In the genomic region with DNA sequence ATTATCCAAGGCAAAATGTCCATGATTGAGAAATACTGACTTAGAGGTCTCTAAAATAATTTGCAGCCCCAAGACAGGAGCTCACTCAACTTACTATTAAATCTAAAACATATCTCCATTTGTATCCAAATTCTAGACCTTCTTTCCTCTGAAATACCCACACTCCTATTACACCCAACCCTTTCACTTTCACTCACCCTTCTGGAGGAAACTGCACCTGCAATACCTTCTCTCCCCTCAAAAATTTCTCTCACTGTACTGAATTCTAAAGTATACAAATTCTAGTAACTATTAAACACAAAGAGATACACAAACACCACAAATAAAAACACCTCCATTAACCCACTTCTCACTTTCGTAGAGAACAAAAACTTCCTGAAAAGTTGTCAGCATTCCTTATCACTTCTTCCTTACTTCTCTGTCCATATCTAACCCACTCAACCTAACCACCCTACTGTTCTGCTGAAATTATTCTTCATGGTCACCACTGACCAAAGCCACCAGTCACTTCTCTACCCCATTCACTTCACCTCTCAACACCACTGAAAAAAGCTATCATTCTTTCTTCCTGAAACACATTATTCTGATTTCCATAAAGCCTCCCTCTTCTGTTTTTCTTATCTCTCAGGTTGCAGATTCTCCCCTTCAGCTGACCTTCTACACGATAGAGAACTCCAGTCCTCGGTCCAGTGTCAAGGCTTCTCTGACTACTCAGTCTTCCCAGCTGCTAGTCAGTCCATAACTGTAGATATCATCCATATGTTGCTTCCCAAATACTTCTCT, we compare ENCODE assay signal across 13 cellular contexts. TPM values are rescaled to one million over a fixed set of nuclear protein-coding genes. Genes with fewer than 3 reads are reported as not detected.
A peak's percentile ranks its signal among the peaks of the same experiment; 100 is the strongest.
DNase-seq lines count a peak whose midpoint lies in the region; ATAC-seq and TF ChIP-seq lines count a peak whose summit lies in the region.
"Had no signal": no experiment of that assay in that cellular context is flagged by ENCODE, and none has a peak within 500 bp of the region (broad histone marks: within the 10 kb centered on the region; RNA-seq: fewer than 3 reads in every experiment).

No MANE protein-coding gene starts in this region.

- WGBS in adrenal gland, 4 donors, result 56 to 58% (median 57%) methylated on average over 3 of the region's 3 CpGs

- no peak overlapping the region for H3K27ac Mint-ChIP-seq in activated CD8-positive, alpha-beta memory T cell treated with anti-CD3 and anti-CD28 coated beads, Interleukin-2, amount 10 ng/mL, durations not matched to agents 7 days and 5 days

- no peaks in the 10 kb centered on the region for H3K27me3 ChIP-seq in adrenal gland

- H3K9me3 ChIP-seq in adrenal gland (replicated peaks in 1 of 3), result no peaks in the 10 kb centered on the region

- H3K36me3 ChIP-seq in adrenal gland (replicated peaks in 1 of 2), result no peaks in the 10 kb centered on the region

- ATAC-seq in GM18867 (IDR thresholded peaks at IDR 0.05; ENCODE audit: unreplicated experiment), result peak; percentile 69
- ATAC-seq in GM21717 (IDR thresholded peaks at IDR 0.05; ENCODE audit: unreplicated experiment), result peak; percentile 79
- ATAC-seq in HG03378 (IDR thresholded peaks at IDR 0.05; ENCODE audit: unreplicated experiment), result peak; percentile 75
- no peak for ATAC-seq in activated CD8-positive, alpha-beta memory T cell treated with anti-CD3 and anti-CD28 coated beads, Interleukin-2, amount 10 ng/mL, durations not matched to agents 7 days and 5 days

- intact Hi-C loops in adrenal gland (cut with DNase I), result no loop called here

- peaks cover 21% of the 10 kb centered on the region for H3K4me1 Mint-ChIP-seq in activated CD8-positive, alpha-beta memory T cell treated with anti-CD3 and anti-CD28 coated beads, Interleukin-2, amount 10 ng/mL, durations not matched to agents 7 days and 5 days

- H3K4me1 ChIP-seq in adrenal gland (replicated peaks in 1 of 2), result peaks cover 0 to 38% of the 10 kb centered on the region in 2 donors

- TF ChIP-seq POLR2A in erythroblast (IDR thresholded peaks at IDR 0.05; ENCODE audit: low read length) (no peak), adrenal gland (IDR thresholded peaks at IDR 0.05) (no peak)

- DNase-seq in erythroblast (lab: John Stamatoyannopoulos, UW) (peak; percentile 19 to 57), NCI-H1930 (lab: John Stamatoyannopoulos, UW) (no peak), adrenal gland (no peak), GDM1 (lab: John Stamatoyannopoulos, UW) (no peak)
- DNase-seq in activated CD8-positive, alpha-beta memory T cell treated with anti-CD3 and anti-CD28 coated beads, Interleukin-2, amount 10 ng/mL, durations not matched to agents 7 days and 5 days, result no peak
- DNase-seq: activated T-cell treated with anti-CD3 and anti-CD28 coated beads, Interleukin-2, amount 50 U/mL, for 48 hours; islet precursor cell; NCI-H1694 treated with DMSO at 0.1 percent for 48 hours had no signal

- H3K9me3 Mint-ChIP-seq in activated CD8-positive, alpha-beta memory T cell treated with anti-CD3 and anti-CD28 coated beads, Interleukin-2, amount 10 ng/mL, durations not matched to agents 7 days and 5 days (ENCODE audit: low read depth), result no peaks in the 10 kb centered on the region

- TF ChIP-seq CTCF in adrenal gland (IDR thresholded peaks at IDR 0.05), result no peak

- H3K36me3 Mint-ChIP-seq in activated CD8-positive, alpha-beta memory T cell treated with anti-CD3 and anti-CD28 coated beads, Interleukin-2, amount 10 ng/mL, durations not matched to agents 7 days and 5 days, result peaks cover 46% of the 10 kb centered on the region

- no peak overlapping the region for H3K4me3 Mint-ChIP-seq in activated CD8-positive, alpha-beta memory T cell treated with anti-CD3 and anti-CD28 coated beads, Interleukin-2, amount 10 ng/mL, durations not matched to agents 7 days and 5 days

- peak overlapping the region in 2 of 5 donors; percentile 6 to 18 for H3K27ac ChIP-seq in adrenal gland
- H3K27ac ChIP-seq: epithelial cell of prostate, HL-60 had no signal

- no peaks in the 10 kb centered on the region for H3K27me3 Mint-ChIP-seq in activated CD8-positive, alpha-beta memory T cell treated with anti-CD3 and anti-CD28 coated beads, Interleukin-2, amount 10 ng/mL, durations not matched to agents 7 days and 5 days

- CTCF ChIA-PET in activated CD8-positive, alpha-beta memory T cell treated with anti-CD3 and anti-CD28 coated beads, Interleukin-2, amount 10 ng/mL, durations not matched to agents 7 days and 5 days (lab: Charles Lee), result no interaction called here

- H3K4me3 ChIP-seq in adrenal gland, result no peak overlapping the region

RNA-seq across cellular contexts. Expression of a gene that starts 12.0 kb away (rescaled TPM):
- total RNA-seq in adrenal gland, result 100 to 1,000 TPM in 6 of 8 donors, 10 to 100 TPM in 2; 89.5 to 133 (median 105) TPM
- polyA plus RNA-seq in adrenal gland, result 100 to 1,000 TPM in 1 of 3 donors, 10 to 100 TPM in 2; 22.1 to 141 (median 34.8) TPM
- 10 to 100 TPM; 18.3 to 19.1 TPM for total RNA-seq in activated CD8-positive, alpha-beta memory T cell treated with anti-CD3 and anti-CD28 coated beads, Interleukin-2, amount 10 ng/mL, durations not matched to agents 7 days and 5 days

Comparison
In these comparisons a context has a peak if more than half of its experiments do, and no peak if none do; other contexts are left out.
1. DNase-seq: peak in erythroblast (2 of 2); none in NCI-H1930 (0 of 2), adrenal gland (0 of 7), activated CD8-positive, alpha-beta memory T cell treated with anti-CD3 and anti-CD28 coated beads, Interleukin-2, amount 10 ng/mL, durations not matched to agents 7 days and 5 days (single experiment) and GDM1 (single experiment).
2. RNA of a gene that starts 12.0 kb away (total RNA-seq): 89.5 to 133 TPM in adrenal gland; 18.3 to 19.1 TPM in activated CD8-positive, alpha-beta memory T cell treated with anti-CD3 and anti-CD28 coated beads, Interleukin-2, amount 10 ng/mL, durations not matched to agents 7 days and 5 days; every median in the first group is over 4 times any median in the second.